In genomic region chr13:65460136-65460535, GRCh38 we compare ENCODE assay signal across 20 cellular contexts.
DNase-seq lines count a peak whose midpoint lies in the region; ATAC-seq and TF ChIP-seq lines count a peak whose summit lies in the region.
"Had no signal": no experiment of that assay in that cellular context is flagged by ENCODE, and none has a peak within 500 bp of the region (broad histone marks: within the 10 kb centered on the region; RNA-seq: fewer than 3 reads in every experiment).

No MANE protein-coding gene starts in this region.

- H3K27me3 Mint-ChIP-seq in immature natural killer cell (ENCODE audit: low read depth in 3 of 3), result peaks cover 0 to 2% (median 0%) of the 10 kb centered on the region in 3 donors
- H3K27me3 Mint-ChIP-seq: CD4-positive, alpha-beta memory T cell had no signal

- no peaks in the 10 kb centered on the region for H3K36me3 ChIP-seq in lower lobe of right lung

- H3K9me3 Mint-ChIP-seq in immature natural killer cell, result peaks cover 0 to 11% (median 2%) of the 10 kb centered on the region in 6 donors

- no peak overlapping the region for H3K4me3 Mint-ChIP-seq in immature natural killer cell
- H3K4me3 Mint-ChIP-seq: CD4-positive, alpha-beta memory T cell had no signal

- H3K27ac ChIP-seq in AG04450 (ENCODE audit: low read depth, low read length) (no peak overlapping the region), lower lobe of right lung (no peak overlapping the region)
- H3K27ac ChIP-seq: 22Rv1, GM23248 had no signal

- no peaks in the 10 kb centered on the region for H3K4me1 Mint-ChIP-seq in immature natural killer cell
- H3K4me1 Mint-ChIP-seq: CD4-positive, alpha-beta memory T cell had no signal

- H3K36me3 Mint-ChIP-seq in immature natural killer cell, result peaks cover 0 to 1% (median 0%) of the 10 kb centered on the region in 3 donors
- H3K36me3 Mint-ChIP-seq: CD4-positive, alpha-beta memory T cell had no signal

- peak; percentile 59 for DNase-seq in AG04450 (ENCODE audit: low read depth, low spot score)
- DNase-seq in HFF-Myc (ENCODE audit: extremely low read depth, low read depth), result peak; percentile 7
- DNase-seq in amniotic epithelial cell (ENCODE audit: low read depth), result peak; percentile 14
- DNase-seq in foreskin fibroblast, result peak; percentile 1 to 7
- DNase-seq in immature natural killer cell, result no peak
- DNase-seq in lower lobe of right lung, result no peak
- no peak for DNase-seq in KBM-7
- DNase-seq: Calu3; CD4-positive, alpha-beta memory T cell; DMS53; GM23248; MV-4-11; NCI-H1417; NCI-H187 treated with DMSO at 0.1 percent for 48 hours; NCI-H446; NCI-H69; SHP77 had no signal

- POLR2A ChIA-PET in AG04450 (lab: Yijun Ruan, JAX), result no interaction called here

- intact Hi-C loops in lower lobe of right lung (cut with DNase I), result no loop called here

- H3K27me3 ChIP-seq in AG04450 (ENCODE audit: control insufficient read depth, insufficient read depth, low read length) (no peaks in the 10 kb centered on the region), lower lobe of right lung (ENCODE audit: low read depth) (no peaks in the 10 kb centered on the region)

- ATAC-seq in lower lobe of right lung (no peak), HG02642 (IDR thresholded peaks at IDR 0.05; ENCODE audit: poor library complexity, unreplicated experiment) (no peak)
- ATAC-seq: GM12878 had no signal

- no peak for TF ChIP-seq CTCF in AG04450 (IDR thresholded peaks at IDR 0.05; ENCODE audit: low read depth, low read length)
- no peak for TF ChIP-seq CTCF in HFF-Myc (IDR thresholded peaks at IDR 0.05; ENCODE audit: low read depth, low read length, missing control alignments)
- TF ChIP-seq CTCF in foreskin fibroblast (IDR thresholded peaks at IDR 0.05; ENCODE audit: low read depth, low read length), result no peak
- TF ChIP-seq CTCF in lower lobe of right lung (IDR thresholded peaks at IDR 0.05), result no peak

- H3K9me3 ChIP-seq in AG04450 (ENCODE audit: control insufficient read depth, insufficient read depth, low read length) (no peaks in the 10 kb centered on the region), lower lobe of right lung (no peaks in the 10 kb centered on the region)

- H3K4me3 ChIP-seq in AG04450 (ENCODE audit: low read depth, low read length) (no peak overlapping the region), HFF-Myc (replicated peaks; ENCODE audit: low read depth, low read length) (no peak overlapping the region), foreskin fibroblast (ENCODE audit: low read depth in 1 of 2, low read length in 2 of 2) (no peak overlapping the region), lower lobe of right lung (no peak overlapping the region)
- H3K4me3 ChIP-seq: GM12878, GM23248 had no signal

- CTCF ChIA-PET in AG04450 (lab: Charles Lee), result no interaction called here

- no peak overlapping the region for H3K27ac Mint-ChIP-seq in immature natural killer cell
- H3K27ac Mint-ChIP-seq: CD4-positive, alpha-beta memory T cell had no signal

- no peaks in the 10 kb centered on the region for H3K4me1 ChIP-seq in lower lobe of right lung

- in situ Hi-C loops in KBM-7 (cut with MboI; ENCODE audit: low pct_unique_long_range_greater_than_20kb, low sequenced_read_pairs), result no loop called here

Comparison
In these comparisons a context has a peak if more than half of its experiments do, and no peak if none do; other contexts are left out.
1. DNase-seq: peak in AG04450 (single experiment), HFF-Myc (single experiment), amniotic epithelial cell (single experiment) and foreskin fibroblast (2 of 2); none in immature natural killer cell (0 of 3), lower lobe of right lung (single experiment) and KBM-7 (single experiment).